In the genomic region with DNA sequence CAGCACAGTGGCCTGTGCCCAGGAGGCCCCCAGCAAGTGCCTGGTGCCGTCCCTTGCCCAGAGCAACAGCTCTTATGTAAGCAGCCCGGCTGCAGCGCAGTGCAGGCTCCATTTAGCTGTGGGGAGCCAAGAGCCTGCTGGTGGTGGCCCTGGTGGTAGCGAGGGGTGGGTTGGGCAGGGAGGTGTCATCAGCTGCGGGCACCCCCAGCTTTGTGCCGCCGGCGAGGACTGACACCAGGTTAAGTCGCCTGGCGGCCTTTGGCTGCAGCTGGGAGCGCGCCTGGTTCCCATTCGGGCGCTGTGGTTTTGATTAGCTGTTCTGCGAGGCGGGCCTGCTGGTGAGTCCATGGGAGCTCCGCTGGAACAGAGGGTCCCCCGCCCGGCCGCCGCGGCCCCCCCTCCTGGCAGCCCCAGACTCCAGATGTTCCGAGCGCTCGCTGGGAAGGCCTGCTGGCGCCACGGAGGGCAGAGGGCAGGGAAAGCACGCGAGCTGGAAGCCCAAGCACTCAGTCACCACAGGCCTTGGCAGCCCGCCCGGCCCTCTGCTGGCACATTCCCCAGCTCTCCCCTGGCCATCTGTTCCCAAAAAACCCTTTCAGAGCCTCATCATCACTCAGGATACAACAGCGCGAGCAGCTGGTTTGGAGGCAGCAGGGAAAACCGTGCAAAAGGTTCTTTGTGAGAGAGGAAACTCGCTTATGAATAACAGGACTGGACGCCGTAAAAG, we compare ENCODE assay signal across 8 cellular contexts. TPM values are rescaled to one million over a fixed set of nuclear protein-coding genes. Genes with fewer than 3 reads are reported as not detected.
DNase-seq lines count a peak whose midpoint lies in the region; ATAC-seq and TF ChIP-seq lines count a peak whose summit lies in the region.

No MANE protein-coding gene starts in this region.

- H3K27ac Mint-ChIP-seq in WTC11 (no peak overlapping the region), glutamatergic neuron (ENCODE audit: unreplicated experiment) (peak overlapping the region; percentile 94)

- no peaks in the 10 kb centered on the region for H3K9me3 Mint-ChIP-seq in WTC11
- H3K9me3 Mint-ChIP-seq in glutamatergic neuron (ENCODE audit: unreplicated experiment): peaks cover 14% of the 10 kb centered on the region

- TF ChIP-seq CTCF in WTC11 (IDR thresholded peaks at IDR 0.05) (no peak), glutamatergic neuron (IDR thresholded peaks at IDR 0.05; ENCODE audit: partially characterized antibody, unreplicated experiment) (peak; percentile 17), ovary (IDR thresholded peaks at IDR 0.05) (peak in 2 of 3 donors; percentile 37 to 56)

- intact Hi-C loops in ovary (cut with DNase I): loop anchor here in 1 of 4 donors (5.0 kb wide), 2 partner anchors 40 to 45 kb away; no protein-coding TSS in a partner anchor

- POLR2A ChIA-PET in WTC11 (lab: Charles Lee): interaction anchor here (1.2 kb wide), 1 partner anchor 17 kb away, joined by 3 read pairs; no protein-coding TSS in a partner anchor

- no peaks in the 10 kb centered on the region for H3K36me3 Mint-ChIP-seq in WTC11
- H3K36me3 Mint-ChIP-seq in glutamatergic neuron (ENCODE audit: unreplicated experiment): no peaks in the 10 kb centered on the region

- H3K27me3 Mint-ChIP-seq in WTC11 (ENCODE audit: low read depth) (peaks cover 26% of the 10 kb centered on the region), glutamatergic neuron (ENCODE audit: unreplicated experiment) (peaks cover 6% of the 10 kb centered on the region)

- CTCF ChIA-PET in WTC11 (lab: Charles Lee): interaction anchor here (0.6 to 7.1 kb wide), 16 partner anchors 9 to 586 kb away, joined by 3 to 126 read pairs (median 6); a partner anchor contains a TSS

- no peaks in the 10 kb centered on the region for H3K36me3 ChIP-seq in ovary

- peak; percentile 93 for TF ChIP-seq EP300 in ovary (IDR thresholded peaks at IDR 0.05)

- peak overlapping the region; percentile 24 for H3K4me3 ChIP-seq in ovary

- H3K4me1 ChIP-seq in ovary (ENCODE audit: insufficient read depth): peaks cover 53% of the 10 kb centered on the region

- H3K4me3 Mint-ChIP-seq in WTC11 (no peak overlapping the region), glutamatergic neuron (ENCODE audit: unreplicated experiment) (peak overlapping the region; percentile 81)

- peaks cover 47% of the 10 kb centered on the region for H3K4me1 Mint-ChIP-seq in WTC11
- peaks cover 50% of the 10 kb centered on the region for H3K4me1 Mint-ChIP-seq in glutamatergic neuron (ENCODE audit: low read depth, unreplicated experiment)

- 1 to 2% (median 2%) methylated on average over 29 to 37 of the region's 37 CpGs for WGBS in ovary, 3 donors

- ATAC-seq in WTC11 (peak; percentile 51), GM19397 (IDR thresholded peaks at IDR 0.05; ENCODE audit: unreplicated experiment) (no peak), GM18520 (IDR thresholded peaks at IDR 0.05; ENCODE audit: unreplicated experiment) (no peak), HG03354 (IDR thresholded peaks at IDR 0.05; ENCODE audit: poor library complexity, severe bottlenecking, unreplicated experiment) (no peak)

- no peaks in the 10 kb centered on the region for H3K27me3 ChIP-seq in ovary

- no peaks in the 10 kb centered on the region for H3K9me3 ChIP-seq in ovary

- H3K27ac ChIP-seq in ovary: peak overlapping the region; percentile 36 to 84

- DNase-seq in CD1c-positive myeloid dendritic cell (ENCODE audit: extremely low spot score): peak; percentile 57
- peak; percentile 33 for DNase-seq in NCI-H1417 treated with DMSO at 0.1 percent for 48 hours (lab: John Stamatoyannopoulos, UW)
- peak; percentile 59 for DNase-seq in WTC11 (ENCODE audit: low spot score)
- peak; percentile 79 for DNase-seq in glutamatergic neuron
- DNase-seq in ovary: peak; percentile 99 to 100 (median 100)

- peak; percentile 22 for TF ChIP-seq POLR2A in ovary (IDR thresholded peaks at IDR 0.05)

TF ChIP-seq in WTC11, 78 proteins besides CTCF, POLR2A, EP300 and RAD21:
- no peak for TF ChIP-seq FOXJ3 (CRISPR knock-in tag; IDR thresholded peaks at IDR 0.05; ENCODE audit: borderline replicate concordance)
- TF ChIP-seq GABPB1 (CRISPR knock-in tag; IDR thresholded peaks at IDR 0.05): peak; percentile 39; the same call in 1 of the 2 replicates
TF ChIP-seq in WTC11: peak in this region for 1.

RNA-seq across cellular contexts. Expression of a gene that starts 18.4 kb away (rescaled TPM):
- total RNA-seq in WTC11 (2021) (0.23 to 0.81 TPM (median 0.57 TPM) in 3 replicates), glutamatergic neuron (ENCODE audit: unreplicated experiment) (9.0 TPM), ovary (10 to 100 TPM; 10.7 to 37.7 (median 29.6) TPM)
- polyA plus RNA-seq in ovary: 10 to 100 TPM in 1 of 2 donors, 1 to 10 TPM in 1; 9.4 to 37.3 TPM

Comparison
In these comparisons a context has a peak if more than half of its experiments do, and no peak if none do; other contexts are left out.
1. DNase-seq: peak in every context shown above with its lines; median percentile 100 in ovary; 79 in glutamatergic neuron; 59 in WTC11; 57 in CD1c-positive myeloid dendritic cell; 33 in NCI-H1417 treated with DMSO at 0.1 percent for 48 hours.